Comparison of ENCODE assay signal across 13 cellular contexts in genomic region chr9:93908591-93909241, GRCh38. TPM values are rescaled to one million over a fixed set of nuclear protein-coding genes. Genes with fewer than 3 reads are reported as not detected.
DNase-seq lines count a peak whose midpoint lies in the region; ATAC-seq and TF ChIP-seq lines count a peak whose summit lies in the region.
"Had no signal": no experiment of that assay in that cellular context is flagged by ENCODE, and none has a peak within 500 bp of the region (broad histone marks: within the 10 kb centered on the region; RNA-seq: fewer than 3 reads in every experiment).

No MANE protein-coding gene starts in this region.

- H3K36me3 ChIP-seq in SK-N-SH (replicated peaks in 1 of 2; ENCODE audit: control insufficient read depth in 1 of 2, insufficient read depth in 2 of 2, low read length in 1 of 2): no peaks in the 10 kb centered on the region
- no peaks in the 10 kb centered on the region for H3K36me3 ChIP-seq in osteoblast (ENCODE audit: insufficient read depth, low read length)
- H3K36me3 ChIP-seq: upper lobe of left lung had no signal

- no peaks in the 10 kb centered on the region for H3F3A ChIP-seq in SK-N-SH (replicated peaks; ENCODE audit: insufficient read depth)

- H3K9me3 ChIP-seq in SK-N-SH: no peaks in the 10 kb centered on the region
- no peaks in the 10 kb centered on the region for H3K9me3 ChIP-seq in osteoblast (ENCODE audit: low read depth, low read length)
- H3K9me3 ChIP-seq: upper lobe of left lung had no signal

- no peak for TF ChIP-seq EP300 in SK-N-SH (IDR thresholded peaks at IDR 0.05; ENCODE audit: borderline replicate concordance in 1 of 2, low read depth in 1 of 2, low read length in 1 of 2)

- H3K4me1 ChIP-seq in SK-N-SH (ENCODE audit: control insufficient read depth in 1 of 2, insufficient read depth in 2 of 2, low read depth in 1 of 2, low read length in 1 of 2): no peaks in the 10 kb centered on the region
- H3K4me1 ChIP-seq in osteoblast (ENCODE audit: insufficient read depth, low read length): no peaks in the 10 kb centered on the region
- H3K4me1 ChIP-seq: upper lobe of left lung had no signal

- H3K4me3 ChIP-seq in SK-N-SH (ENCODE audit: low read depth in 2 of 2, low read length in 1 of 2) (no peak overlapping the region), osteoblast (ENCODE audit: insufficient read depth, low read length) (no peak overlapping the region)
- H3K4me3 ChIP-seq: coronary artery, upper lobe of left lung had no signal

- CTCF ChIA-PET in SK-N-SH (lab: Yijun Ruan, JAX): no interaction called here

- no peak overlapping the region for H2AFZ ChIP-seq in SK-N-SH (ENCODE audit: low read depth)
- no peak overlapping the region for H2AFZ ChIP-seq in osteoblast (ENCODE audit: low read length)

- POLR2A ChIA-PET in SK-N-SH (lab: Yijun Ruan, JAX): no interaction called here

- TF ChIP-seq CTCF in SK-N-SH (IDR thresholded peaks at IDR 0.05): no peak
- TF ChIP-seq CTCF in osteoblast (IDR thresholded peaks at IDR 0.05; ENCODE audit: extremely low read depth, low read depth, low read length): no peak

- H3K27me3 ChIP-seq in SK-N-SH (ENCODE audit: insufficient read depth) (no peaks in the 10 kb centered on the region), osteoblast (ENCODE audit: insufficient read depth, low read length) (no peaks in the 10 kb centered on the region)
- H3K27me3 ChIP-seq: upper lobe of left lung had no signal

- no peaks in the 10 kb centered on the region for H3K9me2 ChIP-seq in SK-N-SH

- 24% methylated on average over 14 of the region's 15 CpGs for WGBS in SK-N-SH (ENCODE audit: low lambda C conversion rate)

- H3K79me2 ChIP-seq in SK-N-SH (ENCODE audit: insufficient read depth) (no peaks in the 10 kb centered on the region), osteoblast (ENCODE audit: insufficient read depth, low read length) (no peaks in the 10 kb centered on the region)

- H4K20me1 ChIP-seq in SK-N-SH (ENCODE audit: insufficient read depth) (no peaks in the 10 kb centered on the region), osteoblast (ENCODE audit: insufficient read depth, low read length) (no peaks in the 10 kb centered on the region)

- TF ChIP-seq RAD21 in SK-N-SH (IDR thresholded peaks at IDR 0.05; ENCODE audit: low read length): no peak

- H3K9ac ChIP-seq in SK-N-SH: no peak overlapping the region

- ATAC-seq in SK-N-SH treated with all-trans-retinoic acid at 6 μM for 48 hours: no peak
- ATAC-seq in GM21529 (IDR thresholded peaks at IDR 0.05; ENCODE audit: unreplicated experiment): no peak

- H3K27ac ChIP-seq in SK-N-SH (ENCODE audit: low read depth in 2 of 2, low read length in 1 of 2): no peak overlapping the region
- H3K27ac ChIP-seq in osteoblast (ENCODE audit: low read depth, low read length): no peak overlapping the region
- H3K27ac ChIP-seq: coronary artery, upper lobe of left lung had no signal

- DNase-seq in SK-N-SH: peak; percentile 45
- DNase-seq in NCI-H1092 (lab: John Stamatoyannopoulos, UW): peak; percentile 38
- peak; percentile 84 for DNase-seq in RPMI8226
- peak; percentile 73 for DNase-seq in osteoblast (ENCODE audit: insufficient read length, low spot score, missing footprints)
- no peak for DNase-seq in H4 (ENCODE audit: low spot score)
- no peak for DNase-seq in stimulated activated CD8-positive, alpha-beta memory T cell treated with anti-CD3 and anti-CD28 coated beads, Interleukin-4, amount 100 ng/mL, for 48 hours
- DNase-seq: activated CD4-positive, alpha-beta T cell treated with anti-CD3 and anti-CD28 coated beads, Interleukin-2, amount 50 U/mL, for 4 hours; NCI-H226; upper lobe of left lung had no signal

- no peak overlapping the region for H3K4me2 ChIP-seq in SK-N-SH
- H3K4me2 ChIP-seq in osteoblast (ENCODE audit: insufficient read depth, low read length): no peak overlapping the region

TF ChIP-seq in SK-N-SH, 30 proteins besides CTCF, POLR2A, EP300 and RAD21 (continues in another document):
- TF ChIP-seq MXI1 (IDR thresholded peaks at IDR 0.05; ENCODE audit: low read depth, low read length): no peak
- TF ChIP-seq FOSL2 (IDR thresholded peaks at IDR 0.05; ENCODE audit: borderline replicate concordance, low read depth): no peak
- no peak for TF ChIP-seq YY1 (IDR thresholded peaks at IDR 0.05; ENCODE audit: low read depth)
- TF ChIP-seq CHD2 (IDR thresholded peaks at IDR 0.05; ENCODE audit: low read length, partially characterized antibody): no peak
- no peak for TF ChIP-seq NFIC (IDR thresholded peaks at IDR 0.05; ENCODE audit: borderline replicate concordance)
- no peak for TF ChIP-seq PBX3 (IDR thresholded peaks at IDR 0.05)
- TF ChIP-seq RXRA (IDR thresholded peaks at IDR 0.05; ENCODE audit: borderline replicate concordance, low read depth): no peak
- TF ChIP-seq EZH2phosphoT487 (IDR thresholded peaks at IDR 0.05; ENCODE audit: borderline replicate concordance, low read depth): no peak
- TF ChIP-seq POLR2AphosphoS5 (IDR thresholded peaks at IDR 0.05; ENCODE audit: low read depth, low read length): no peak
- no peak for TF ChIP-seq IRF3 (IDR thresholded peaks at IDR 0.05; ENCODE audit: low read depth, low read length)
- TF ChIP-seq TAF1 (IDR thresholded peaks at IDR 0.05; ENCODE audit: borderline replicate concordance, low read depth, low read length): no peak
- TF ChIP-seq JUND (IDR thresholded peaks at IDR 0.05): no peak
- no peak for TF ChIP-seq MAX (IDR thresholded peaks at IDR 0.05; ENCODE audit: low read depth)

TF ChIP-seq in SK-N-SH treated with all-trans-retinoic acid at 6 μM for 48 hours, 23 proteins besides CTCF, POLR2A, EP300 and RAD21 (continues in another document):
- TF ChIP-seq CREB5 (CRISPR knock-in tag; IDR thresholded peaks at IDR 0.05; ENCODE audit: low read depth): no peak
- no peak for TF ChIP-seq GLIS3 (CRISPR knock-in tag; IDR thresholded peaks at IDR 0.05)
- no peak for TF ChIP-seq CSRNP3 (CRISPR knock-in tag; IDR thresholded peaks at IDR 0.05)
- TF ChIP-seq CSDC2 (CRISPR knock-in tag; IDR thresholded peaks at IDR 0.05): no peak
- no peak for TF ChIP-seq ZNF8 (CRISPR knock-in tag; IDR thresholded peaks at IDR 0.05)
- TF ChIP-seq TOX (CRISPR knock-in tag; IDR thresholded peaks at IDR 0.05; ENCODE audit: borderline replicate concordance): no peak
- no peak for TF ChIP-seq ISL1 (CRISPR knock-in tag; IDR thresholded peaks at IDR 0.05)
- no peak for TF ChIP-seq OSR1 (CRISPR knock-in tag; IDR thresholded peaks at IDR 0.05)
- TF ChIP-seq ZFP3 (CRISPR knock-in tag; IDR thresholded peaks at IDR 0.05): no peak
- no peak for TF ChIP-seq ARNTL (CRISPR knock-in tag; IDR thresholded peaks at IDR 0.05; ENCODE audit: borderline replicate concordance, low read depth)
- no peak for TF ChIP-seq ZNF565 (CRISPR knock-in tag; conservative IDR thresholded peaks at IDR 0.05; ENCODE audit: low read depth)
- TF ChIP-seq PATZ1 (CRISPR knock-in tag; IDR thresholded peaks at IDR 0.05; ENCODE audit: borderline replicate concordance): no peak

RNA-seq across cellular contexts. Expression of gene BARX1, which starts 46.4 kb away (rescaled TPM):
- not detected in 2 replicates for polyA plus RNA-seq in SK-N-SH (2012; rRNA removed)
- polyA plus RNA-seq in SK-N-SH (2012; cell fraction: cytosol; rRNA removed): not detected in 2 replicates
- polyA plus RNA-seq in SK-N-SH (2012; cell fraction: nucleus; rRNA removed): not detected in 2 replicates
- total RNA-seq in osteoblast: 8.5 and 15.6 TPM in 2 replicates
- total RNA-seq in H4 (2014; rRNA removed; shearing (Covaris generic)): not detected in 2 replicates
- total RNA-seq: HT1080, upper lobe of left lung had no signal

Comparison
In these comparisons a context has a peak if more than half of its experiments do, and no peak if none do; other contexts are left out.
1. DNase-seq: peak in SK-N-SH (single experiment), NCI-H1092 (single experiment), RPMI8226 (single experiment) and osteoblast (single experiment); none in H4 (single experiment) and stimulated activated CD8-positive, alpha-beta memory T cell treated with anti-CD3 and anti-CD28 coated beads, Interleukin-4, amount 100 ng/mL, for 48 hours (single experiment).